ENCODE assay signal across 8 cellular contexts in the genomic region with DNA sequence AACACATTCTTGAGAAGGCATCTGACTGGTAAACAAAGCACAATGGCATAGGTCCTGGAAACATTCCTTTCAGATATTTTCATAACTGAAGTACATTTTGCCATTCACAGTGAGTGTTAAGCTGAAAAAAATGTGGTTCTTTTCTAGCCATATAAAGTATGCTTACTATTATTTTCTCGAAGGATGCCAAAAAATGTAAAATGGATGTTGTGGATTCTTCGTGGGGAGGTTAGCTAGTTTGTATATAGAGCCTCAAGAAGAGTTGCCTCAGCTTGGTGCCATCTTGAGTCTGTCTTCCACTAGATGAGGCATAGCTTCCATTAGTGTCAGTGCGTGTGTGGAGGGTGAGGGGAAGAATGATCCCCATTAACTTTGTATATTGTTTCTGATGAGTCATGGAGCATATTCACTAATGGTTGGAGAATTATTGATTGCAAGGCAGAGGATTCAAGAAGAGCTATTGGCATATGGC. TPM values are rescaled to one million over a fixed set of nuclear protein-coding genes. Genes with fewer than 3 reads are reported as not detected.
DNase-seq lines count a peak whose midpoint lies in the region; ATAC-seq, FAIRE-seq and TF ChIP-seq lines count a peak whose summit lies in the region.

No MANE protein-coding gene starts in this region.

- TF ChIP-seq CTCF in mesothelial cell of epicardium (IDR thresholded peaks at IDR 0.05; ENCODE audit: unreplicated experiment): no peak

- peak; percentile 48 for DNase-seq in AG08395 (ENCODE audit: low spot score)
- no peak for DNase-seq in activated naive CD4-positive, alpha-beta T cell treated with anti-CD3 and anti-CD28 coated beads, Interleukin-2, amount 50 U/mL, for 72 hours (ENCODE audit: low spot score in 2 of 2)
- no peak for DNase-seq in mesothelial cell of epicardium (ENCODE audit: low spot score in 2 of 2, unreplicated experiment in 2 of 2)
- DNase-seq in NCI-H1105 (lab: John Stamatoyannopoulos, UW): no peak
- DNase-seq in urothelium cell line (ENCODE audit: low spot score): no peak

- TF ChIP-seq EP300 in Ishikawa (IDR thresholded peaks at IDR 0.05; ENCODE audit: borderline replicate concordance): no peak

- peaks cover 46% of the 10 kb centered on the region for H3K4me1 Mint-ChIP-seq in mesothelial cell of epicardium

- no peak for TF ChIP-seq RAD21 in Ishikawa (IDR thresholded peaks at IDR 0.05; ENCODE audit: low read depth)

- peak overlapping the region; percentile 92 to 97 for H3K27ac Mint-ChIP-seq in activated naive CD4-positive, alpha-beta T cell treated with anti-CD3 and anti-CD28 coated beads, Interleukin-2, amount 50 U/mL, for 72 hours
- peak overlapping the region; percentile 58 for H3K27ac Mint-ChIP-seq in mesothelial cell of epicardium

- no peak for TF ChIP-seq POLR2A in GM18505 (IDR thresholded peaks at IDR 0.05; ENCODE audit: borderline replicate concordance, extremely low read depth, insufficient read depth, insufficient read length)

- peaks cover 40 to 43% of the 10 kb centered on the region in 2 donors for H3K36me3 Mint-ChIP-seq in activated naive CD4-positive, alpha-beta T cell treated with anti-CD3 and anti-CD28 coated beads, Interleukin-2, amount 50 U/mL, for 72 hours
- no peaks in the 10 kb centered on the region for H3K36me3 Mint-ChIP-seq in mesothelial cell of epicardium

- H3K4me3 Mint-ChIP-seq in mesothelial cell of epicardium: no peak overlapping the region

- no peak for FAIRE-seq in urothelium cell line (lab: Jason Lieb, UNC)

- ATAC-seq in activated naive CD4-positive, alpha-beta T cell treated with anti-CD3 and anti-CD28 coated beads, Interleukin-2, amount 50 U/mL, for 72 hours: peak; percentile 17 to 24
- ATAC-seq in GM18505 (IDR thresholded peaks at IDR 0.05; ENCODE audit: unreplicated experiment) (no peak), HG03097 (IDR thresholded peaks at IDR 0.05; ENCODE audit: low FRiP score, unreplicated experiment) (no peak)

- H3K27me3 Mint-ChIP-seq in mesothelial cell of epicardium (ENCODE audit: low read depth): no peaks in the 10 kb centered on the region

- peaks cover 0 to 4% of the 10 kb centered on the region in 2 donors for H3K9me3 Mint-ChIP-seq in activated naive CD4-positive, alpha-beta T cell treated with anti-CD3 and anti-CD28 coated beads, Interleukin-2, amount 50 U/mL, for 72 hours
- no peaks in the 10 kb centered on the region for H3K9me3 Mint-ChIP-seq in mesothelial cell of epicardium

TF ChIP-seq in Ishikawa, 13 proteins besides CTCF, POLR2A, EP300 and RAD21:
- TF ChIP-seq FOXM1 (IDR thresholded peaks at IDR 0.05; ENCODE audit: borderline replicate concordance, low read depth) (0 out of 2 replicates have a peak, but pooled peaks have one; percentile 28), USF1 (IDR thresholded peaks at IDR 0.05) (no peak), TEAD4 (IDR thresholded peaks at IDR 0.05) (peak; percentile 32; the same call in 1 of the 2 replicates), YY1 (IDR thresholded peaks at IDR 0.05; ENCODE audit: low read depth) (peak; percentile 55; the same call in 1 of the 2 replicates)
- TF ChIP-seq, protein P1, sequence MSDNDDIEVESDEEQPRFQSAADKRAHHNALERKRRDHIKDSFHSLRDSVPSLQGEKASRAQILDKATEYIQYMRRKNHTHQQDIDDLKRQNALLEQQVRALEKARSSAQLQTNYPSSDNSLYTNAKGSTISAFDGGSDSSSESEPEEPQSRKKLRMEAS (IDR thresholded peaks at IDR 0.05): no peak

RNA-seq across cellular contexts. Expression of gene MBNL1, which starts 4.1 kb away (rescaled TPM):
- 100 to 1,000 TPM; 406 to 425 TPM for total RNA-seq in activated naive CD4-positive, alpha-beta T cell treated with anti-CD3 and anti-CD28 coated beads, Interleukin-2, amount 50 U/mL, for 72 hours
- 67.8 to 74.8 TPM (median 72.9 TPM) in 3 replicates for total RNA-seq in mesothelial cell of epicardium

Comparison
In these comparisons a context has a peak if more than half of its experiments do, and no peak if none do; other contexts are left out.
1. ATAC-seq: peak in activated naive CD4-positive, alpha-beta T cell treated with anti-CD3 and anti-CD28 coated beads, Interleukin-2, amount 50 U/mL, for 72 hours (2 of 2); none in GM18505 (single experiment) and HG03097 (single experiment).